Comparison of ENCODE assay signal across 22 cellular contexts in the genomic region with DNA sequence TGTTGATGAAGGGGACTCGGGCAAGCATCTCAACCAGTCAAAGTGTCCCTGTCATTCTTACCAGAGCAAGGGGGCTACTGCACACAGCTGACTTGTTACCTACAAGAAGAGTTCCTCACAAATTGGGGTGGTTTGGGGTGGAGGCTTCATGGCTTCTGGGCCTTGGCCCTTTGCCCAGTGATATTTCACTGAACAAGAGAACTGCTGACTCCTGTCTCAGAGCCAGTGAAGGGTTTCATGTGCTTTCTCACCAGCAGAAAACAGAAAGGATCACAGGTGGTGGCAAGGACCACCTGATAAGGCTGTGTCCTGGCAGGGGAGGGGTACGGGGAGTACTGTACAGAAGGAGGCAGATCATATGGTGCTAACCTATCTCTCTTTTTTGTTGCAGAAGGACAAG.
"Had no signal": no experiment of that assay in that cellular context is flagged by ENCODE, and none has a peak within 500 bp of the region (broad histone marks: within the 10 kb centered on the region; RNA-seq: fewer than 3 reads in every experiment).

No MANE protein-coding gene starts in this region.

- H3K4me3 ChIP-seq: coronary artery, esophagus squamous epithelium, right lobe of liver, suprapubic skin, vagina had no signal

- H3K4me1 ChIP-seq: esophagus squamous epithelium, right lobe of liver, suprapubic skin, vagina had no signal

- H3K27me3 ChIP-seq: esophagus squamous epithelium, right lobe of liver, suprapubic skin, vagina had no signal

- H3K4me3 Mint-ChIP-seq: naive thymus-derived CD4-positive, alpha-beta T cell; nephron; stimulated activated naive CD8-positive, alpha-beta T cell treated with anti-CD3 and anti-CD28 coated beads, Interleukin-15, amount 100 ng/mL, for 72 hours had no signal

- H3K4me1 Mint-ChIP-seq: nephron; stimulated activated naive CD8-positive, alpha-beta T cell treated with anti-CD3 and anti-CD28 coated beads, Interleukin-15, amount 100 ng/mL, for 72 hours had no signal

- ATAC-seq: naive thymus-derived CD4-positive, alpha-beta T cell; right lobe of liver; stimulated activated naive CD8-positive, alpha-beta T cell treated with anti-CD3 and anti-CD28 coated beads, Interleukin-15, amount 100 ng/mL, for 72 hours had no signal

- H3K9me3 ChIP-seq: esophagus squamous epithelium, right lobe of liver, suprapubic skin, vagina had no signal

- H3K9me3 Mint-ChIP-seq: naive thymus-derived CD4-positive, alpha-beta T cell; stimulated activated naive CD8-positive, alpha-beta T cell treated with anti-CD3 and anti-CD28 coated beads, Interleukin-15, amount 100 ng/mL, for 72 hours had no signal

- H3K27ac ChIP-seq: coronary artery, esophagus squamous epithelium, right lobe of liver, suprapubic skin, vagina had no signal

- H3K27ac Mint-ChIP-seq: nephron had no signal

- DNase-seq: dermis blood vessel endothelial cell; effector memory CD4-positive, alpha-beta T cell; esophagus squamous epithelium; foreskin melanocyte; hypothalamus; mesendoderm; midbrain; naive thymus-derived CD4-positive, alpha-beta T cell; nucleus accumbens; posterior cingulate gyrus; retina; right lobe of liver; small intestine; stimulated activated CD4-positive, alpha-beta T cell treated with anti-CD3 and anti-CD28 coated beads, Interleukin-15, amount 100 ng/mL, for 24 hours; stimulated activated CD4-positive, alpha-beta T cell treated with anti-CD3 and anti-CD28 coated beads, Interleukin-2, amount 100 ng/mL, for 48 hours; stimulated activated naive CD4-positive, alpha-beta T cell; stimulated activated naive CD8-positive, alpha-beta T cell treated with anti-CD3 and anti-CD28 coated beads, Interleukin-15, amount 100 ng/mL, for 72 hours; trophoblast cell had no signal

- H3K36me3 ChIP-seq: right lobe of liver had no signal

- H3K27me3 Mint-ChIP-seq: naive thymus-derived CD4-positive, alpha-beta T cell; stimulated activated naive CD8-positive, alpha-beta T cell treated with anti-CD3 and anti-CD28 coated beads, Interleukin-15, amount 100 ng/mL, for 72 hours had no signal
